In the genomic region with DNA sequence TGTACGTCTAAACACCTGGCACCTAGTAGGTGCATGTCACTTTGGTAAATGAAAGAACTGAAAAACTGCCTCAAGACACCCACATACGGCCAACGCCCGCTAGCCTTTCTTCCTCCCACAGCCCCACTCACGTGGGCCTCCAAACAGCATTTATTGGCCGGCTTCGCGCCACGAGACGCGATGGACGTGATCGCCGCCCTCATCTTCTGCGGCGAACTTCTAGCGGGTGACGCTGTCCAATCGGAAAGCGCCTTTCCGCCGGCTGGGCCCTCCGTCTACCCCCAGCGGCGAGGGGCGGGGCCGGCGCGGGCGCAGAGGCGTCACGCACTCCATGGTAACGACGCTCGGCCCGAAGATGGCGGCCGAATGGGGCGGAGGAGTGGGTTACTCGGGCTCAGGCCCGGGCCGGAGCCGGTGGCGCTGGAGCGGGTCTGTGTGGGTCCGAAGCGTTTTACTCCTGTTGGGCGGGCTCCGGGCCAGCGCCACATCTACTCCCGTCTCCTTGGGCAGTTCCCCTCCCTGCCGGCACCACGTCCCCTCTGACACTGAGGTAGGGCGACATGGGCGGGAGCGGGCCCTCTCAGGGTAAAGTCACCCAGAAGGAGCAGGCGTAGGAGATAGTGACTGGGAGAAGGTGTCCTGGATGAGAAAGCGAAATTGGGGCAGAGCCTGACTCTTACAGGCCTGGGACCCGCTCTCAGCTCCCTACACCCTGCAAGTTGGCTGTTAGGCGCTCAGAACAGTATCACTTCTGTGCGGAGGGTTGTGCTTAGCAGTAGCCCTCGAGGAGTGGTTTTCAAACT, we compare ENCODE assay signal across 1 cellular context.
TF ChIP-seq lines count a peak whose summit lies in the region.

A gene with protein sequence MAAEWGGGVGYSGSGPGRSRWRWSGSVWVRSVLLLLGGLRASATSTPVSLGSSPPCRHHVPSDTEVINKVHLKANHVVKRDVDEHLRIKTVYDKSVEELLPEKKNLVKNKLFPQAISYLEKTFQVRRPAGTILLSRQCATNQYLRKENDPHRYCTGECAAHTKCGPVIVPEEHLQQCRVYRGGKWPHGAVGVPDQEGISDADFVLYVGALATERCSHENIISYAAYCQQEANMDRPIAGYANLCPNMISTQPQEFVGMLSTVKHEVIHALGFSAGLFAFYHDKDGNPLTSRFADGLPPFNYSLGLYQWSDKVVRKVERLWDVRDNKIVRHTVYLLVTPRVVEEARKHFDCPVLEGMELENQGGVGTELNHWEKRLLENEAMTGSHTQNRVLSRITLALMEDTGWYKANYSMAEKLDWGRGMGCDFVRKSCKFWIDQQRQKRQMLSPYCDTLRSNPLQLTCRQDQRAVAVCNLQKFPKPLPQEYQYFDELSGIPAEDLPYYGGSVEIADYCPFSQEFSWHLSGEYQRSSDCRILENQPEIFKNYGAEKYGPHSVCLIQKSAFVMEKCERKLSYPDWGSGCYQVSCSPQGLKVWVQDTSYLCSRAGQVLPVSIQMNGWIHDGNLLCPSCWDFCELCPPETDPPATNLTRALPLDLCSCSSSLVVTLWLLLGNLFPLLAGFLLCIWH (plus strand): TSS at position 327 of the 803 bp plus-strand sequence. CDS start 29 bp downstream, at position 356.

TF ChIP-seq in K562, 482 proteins besides CTCF, POLR2A, EP300 and RAD21 (continued from another document and continues in another):
- TF ChIP-seq, protein P1, sequence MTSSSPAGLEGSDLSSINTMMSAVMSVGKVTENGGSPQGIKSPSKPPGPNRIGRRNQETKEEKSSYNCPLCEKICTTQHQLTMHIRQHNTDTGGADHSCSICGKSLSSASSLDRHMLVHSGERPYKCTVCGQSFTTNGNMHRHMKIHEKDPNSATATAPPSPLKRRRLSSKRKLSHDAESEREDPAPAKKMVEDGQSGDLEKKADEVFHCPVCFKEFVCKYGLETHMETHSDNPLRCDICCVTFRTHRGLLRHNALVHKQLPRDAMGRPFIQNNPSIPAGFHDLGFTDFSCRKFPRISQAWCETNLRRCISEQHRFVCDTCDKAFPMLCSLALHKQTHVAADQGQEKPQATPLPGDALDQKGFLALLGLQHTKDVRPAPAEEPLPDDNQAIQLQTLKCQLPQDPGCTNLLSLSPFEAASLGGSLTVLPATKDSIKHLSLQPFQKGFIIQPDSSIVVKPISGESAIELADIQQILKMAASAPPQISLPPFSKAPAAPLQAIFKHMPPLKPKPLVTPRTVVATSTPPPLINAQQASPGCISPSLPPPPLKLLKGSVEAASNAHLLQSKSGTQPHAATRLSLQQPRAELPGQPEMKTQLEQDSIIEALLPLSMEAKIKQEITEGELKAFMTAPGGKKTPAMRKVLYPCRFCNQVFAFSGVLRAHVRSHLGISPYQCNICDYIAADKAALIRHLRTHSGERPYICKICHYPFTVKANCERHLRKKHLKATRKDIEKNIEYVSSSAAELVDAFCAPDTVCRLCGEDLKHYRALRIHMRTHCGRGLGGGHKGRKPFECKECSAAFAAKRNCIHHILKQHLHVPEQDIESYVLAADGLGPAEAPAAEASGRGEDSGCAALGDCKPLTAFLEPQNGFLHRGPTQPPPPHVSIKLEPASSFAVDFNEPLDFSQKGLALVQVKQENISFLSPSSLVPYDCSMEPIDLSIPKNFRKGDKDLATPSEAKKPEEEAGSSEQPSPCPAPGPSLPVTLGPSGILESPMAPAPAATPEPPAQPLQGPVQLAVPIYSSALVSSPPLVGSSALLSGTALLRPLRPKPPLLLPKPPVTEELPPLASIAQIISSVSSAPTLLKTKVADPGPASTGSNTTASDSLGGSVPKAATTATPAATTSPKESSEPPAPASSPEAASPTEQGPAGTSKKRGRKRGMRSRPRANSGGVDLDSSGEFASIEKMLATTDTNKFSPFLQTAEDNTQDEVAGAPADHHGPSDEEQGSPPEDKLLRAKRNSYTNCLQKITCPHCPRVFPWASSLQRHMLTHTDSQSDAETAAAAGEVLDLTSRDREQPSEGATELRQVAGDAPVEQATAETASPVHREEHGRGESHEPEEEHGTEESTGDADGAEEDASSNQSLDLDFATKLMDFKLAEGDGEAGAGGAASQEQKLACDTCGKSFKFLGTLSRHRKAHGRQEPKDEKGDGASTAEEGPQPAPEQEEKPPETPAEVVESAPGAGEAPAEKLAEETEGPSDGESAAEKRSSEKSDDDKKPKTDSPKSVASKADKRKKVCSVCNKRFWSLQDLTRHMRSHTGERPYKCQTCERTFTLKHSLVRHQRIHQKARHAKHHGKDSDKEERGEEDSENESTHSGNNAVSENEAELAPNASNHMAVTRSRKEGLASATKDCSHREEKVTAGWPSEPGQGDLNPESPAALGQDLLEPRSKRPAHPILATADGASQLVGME (CRISPR knock-in tag; IDR thresholded peaks at IDR 0.05), result peak; percentile 23; the same call in 1 of the 2 replicates
- TF ChIP-seq, protein P2, sequence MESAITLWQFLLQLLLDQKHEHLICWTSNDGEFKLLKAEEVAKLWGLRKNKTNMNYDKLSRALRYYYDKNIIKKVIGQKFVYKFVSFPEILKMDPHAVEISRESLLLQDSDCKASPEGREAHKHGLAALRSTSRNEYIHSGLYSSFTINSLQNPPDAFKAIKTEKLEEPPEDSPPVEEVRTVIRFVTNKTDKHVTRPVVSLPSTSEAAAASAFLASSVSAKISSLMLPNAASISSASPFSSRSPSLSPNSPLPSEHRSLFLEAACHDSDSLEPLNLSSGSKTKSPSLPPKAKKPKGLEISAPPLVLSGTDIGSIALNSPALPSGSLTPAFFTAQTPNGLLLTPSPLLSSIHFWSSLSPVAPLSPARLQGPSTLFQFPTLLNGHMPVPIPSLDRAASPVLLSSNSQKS (CRISPR knock-in tag; IDR thresholded peaks at IDR 0.05), result no peak
- TF ChIP-seq RBM25 (IDR thresholded peaks at IDR 0.05; ENCODE audit: low read depth, low read length, severe bottlenecking), result peak; percentile 26
- TF ChIP-seq, protein P3, sequence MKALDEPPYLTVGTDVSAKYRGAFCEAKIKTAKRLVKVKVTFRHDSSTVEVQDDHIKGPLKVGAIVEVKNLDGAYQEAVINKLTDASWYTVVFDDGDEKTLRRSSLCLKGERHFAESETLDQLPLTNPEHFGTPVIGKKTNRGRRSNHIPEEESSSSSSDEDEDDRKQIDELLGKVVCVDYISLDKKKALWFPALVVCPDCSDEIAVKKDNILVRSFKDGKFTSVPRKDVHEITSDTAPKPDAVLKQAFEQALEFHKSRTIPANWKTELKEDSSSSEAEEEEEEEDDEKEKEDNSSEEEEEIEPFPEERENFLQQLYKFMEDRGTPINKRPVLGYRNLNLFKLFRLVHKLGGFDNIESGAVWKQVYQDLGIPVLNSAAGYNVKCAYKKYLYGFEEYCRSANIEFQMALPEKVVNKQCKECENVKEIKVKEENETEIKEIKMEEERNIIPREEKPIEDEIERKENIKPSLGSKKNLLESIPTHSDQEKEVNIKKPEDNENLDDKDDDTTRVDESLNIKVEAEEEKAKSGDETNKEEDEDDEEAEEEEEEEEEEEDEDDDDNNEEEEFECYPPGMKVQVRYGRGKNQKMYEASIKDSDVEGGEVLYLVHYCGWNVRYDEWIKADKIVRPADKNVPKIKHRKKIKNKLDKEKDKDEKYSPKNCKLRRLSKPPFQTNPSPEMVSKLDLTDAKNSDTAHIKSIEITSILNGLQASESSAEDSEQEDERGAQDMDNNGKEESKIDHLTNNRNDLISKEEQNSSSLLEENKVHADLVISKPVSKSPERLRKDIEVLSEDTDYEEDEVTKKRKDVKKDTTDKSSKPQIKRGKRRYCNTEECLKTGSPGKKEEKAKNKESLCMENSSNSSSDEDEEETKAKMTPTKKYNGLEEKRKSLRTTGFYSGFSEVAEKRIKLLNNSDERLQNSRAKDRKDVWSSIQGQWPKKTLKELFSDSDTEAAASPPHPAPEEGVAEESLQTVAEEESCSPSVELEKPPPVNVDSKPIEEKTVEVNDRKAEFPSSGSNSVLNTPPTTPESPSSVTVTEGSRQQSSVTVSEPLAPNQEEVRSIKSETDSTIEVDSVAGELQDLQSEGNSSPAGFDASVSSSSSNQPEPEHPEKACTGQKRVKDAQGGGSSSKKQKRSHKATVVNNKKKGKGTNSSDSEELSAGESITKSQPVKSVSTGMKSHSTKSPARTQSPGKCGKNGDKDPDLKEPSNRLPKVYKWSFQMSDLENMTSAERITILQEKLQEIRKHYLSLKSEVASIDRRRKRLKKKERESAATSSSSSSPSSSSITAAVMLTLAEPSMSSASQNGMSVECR (CRISPR knock-in tag; IDR thresholded peaks at IDR 0.05), result peak; percentile 96
- no peak for TF ChIP-seq PHB (CRISPR knock-in tag; IDR thresholded peaks at IDR 0.05)
- TF ChIP-seq JUND (IDR thresholded peaks at IDR 0.05; ENCODE audit: borderline replicate concordance, low read depth, low read length), result peak; percentile 34; the same call in 1 of the 2 replicates
- peak; percentile 10; the same call in 2 of the 3 replicates for TF ChIP-seq JUND (tag; IDR thresholded peaks at IDR 0.05; ENCODE audit: borderline replicate concordance, low read depth, low read length)
- TF ChIP-seq, protein P4, sequence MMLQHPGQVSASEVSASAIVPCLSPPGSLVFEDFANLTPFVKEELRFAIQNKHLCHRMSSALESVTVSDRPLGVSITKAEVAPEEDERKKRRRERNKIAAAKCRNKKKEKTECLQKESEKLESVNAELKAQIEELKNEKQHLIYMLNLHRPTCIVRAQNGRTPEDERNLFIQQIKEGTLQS (IDR thresholded peaks at IDR 0.05), result no peak
- TF ChIP-seq, protein P4 (CRISPR knock-in tag; conservative IDR thresholded peaks at IDR 0.05), result no peak
- TF ChIP-seq, protein P5, sequence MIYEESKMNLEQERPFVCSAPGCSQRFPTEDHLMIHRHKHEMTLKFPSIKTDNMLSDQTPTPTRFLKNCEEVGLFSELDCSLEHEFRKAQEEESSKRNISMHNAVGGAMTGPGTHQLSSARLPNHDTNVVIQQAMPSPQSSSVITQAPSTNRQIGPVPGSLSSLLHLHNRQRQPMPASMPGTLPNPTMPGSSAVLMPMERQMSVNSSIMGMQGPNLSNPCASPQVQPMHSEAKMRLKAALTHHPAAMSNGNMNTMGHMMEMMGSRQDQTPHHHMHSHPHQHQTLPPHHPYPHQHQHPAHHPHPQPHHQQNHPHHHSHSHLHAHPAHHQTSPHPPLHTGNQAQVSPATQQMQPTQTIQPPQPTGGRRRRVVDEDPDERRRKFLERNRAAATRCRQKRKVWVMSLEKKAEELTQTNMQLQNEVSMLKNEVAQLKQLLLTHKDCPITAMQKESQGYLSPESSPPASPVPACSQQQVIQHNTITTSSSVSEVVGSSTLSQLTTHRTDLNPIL (CRISPR knock-in tag; IDR thresholded peaks at IDR 0.05), result no peak
- peak; percentile 72; the same call in 1 of the 2 replicates for TF ChIP-seq NFRKB (IDR thresholded peaks at IDR 0.05; ENCODE audit: low read depth)
- TF ChIP-seq, protein P6, sequence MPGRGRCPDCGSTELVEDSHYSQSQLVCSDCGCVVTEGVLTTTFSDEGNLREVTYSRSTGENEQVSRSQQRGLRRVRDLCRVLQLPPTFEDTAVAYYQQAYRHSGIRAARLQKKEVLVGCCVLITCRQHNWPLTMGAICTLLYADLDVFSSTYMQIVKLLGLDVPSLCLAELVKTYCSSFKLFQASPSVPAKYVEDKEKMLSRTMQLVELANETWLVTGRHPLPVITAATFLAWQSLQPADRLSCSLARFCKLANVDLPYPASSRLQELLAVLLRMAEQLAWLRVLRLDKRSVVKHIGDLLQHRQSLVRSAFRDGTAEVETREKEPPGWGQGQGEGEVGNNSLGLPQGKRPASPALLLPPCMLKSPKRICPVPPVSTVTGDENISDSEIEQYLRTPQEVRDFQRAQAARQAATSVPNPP (IDR thresholded peaks at IDR 0.05; ENCODE audit: borderline replicate concordance, insufficient read depth, insufficient read length), result no peak
- TF ChIP-seq, protein P7, sequence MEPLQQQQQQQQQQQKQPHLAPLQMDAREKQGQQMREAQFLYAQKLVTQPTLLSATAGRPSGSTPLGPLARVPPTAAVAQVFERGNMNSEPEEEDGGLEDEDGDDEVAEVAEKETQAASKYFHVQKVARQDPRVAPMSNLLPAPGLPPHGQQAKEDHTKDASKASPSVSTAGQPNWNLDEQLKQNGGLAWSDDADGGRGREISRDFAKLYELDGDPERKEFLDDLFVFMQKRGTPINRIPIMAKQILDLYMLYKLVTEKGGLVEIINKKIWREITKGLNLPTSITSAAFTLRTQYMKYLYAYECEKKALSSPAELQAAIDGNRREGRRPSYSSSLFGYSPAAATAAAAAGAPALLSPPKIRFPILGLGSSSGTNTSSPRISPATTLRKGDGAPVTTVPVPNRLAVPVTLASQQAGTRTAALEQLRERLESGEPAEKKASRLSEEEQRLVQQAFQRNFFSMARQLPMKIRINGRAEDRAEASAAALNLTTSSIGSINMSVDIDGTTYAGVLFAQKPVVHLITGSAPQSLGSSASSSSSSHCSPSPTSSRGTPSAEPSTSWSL (CRISPR knock-in tag; IDR thresholded peaks at IDR 0.05; ENCODE audit: borderline replicate concordance), result no peak
- TF ChIP-seq ETS2 (tag; IDR thresholded peaks at IDR 0.05; ENCODE audit: borderline replicate concordance, poor library complexity, severe bottlenecking), result no peak
- TF ChIP-seq, protein P8, sequence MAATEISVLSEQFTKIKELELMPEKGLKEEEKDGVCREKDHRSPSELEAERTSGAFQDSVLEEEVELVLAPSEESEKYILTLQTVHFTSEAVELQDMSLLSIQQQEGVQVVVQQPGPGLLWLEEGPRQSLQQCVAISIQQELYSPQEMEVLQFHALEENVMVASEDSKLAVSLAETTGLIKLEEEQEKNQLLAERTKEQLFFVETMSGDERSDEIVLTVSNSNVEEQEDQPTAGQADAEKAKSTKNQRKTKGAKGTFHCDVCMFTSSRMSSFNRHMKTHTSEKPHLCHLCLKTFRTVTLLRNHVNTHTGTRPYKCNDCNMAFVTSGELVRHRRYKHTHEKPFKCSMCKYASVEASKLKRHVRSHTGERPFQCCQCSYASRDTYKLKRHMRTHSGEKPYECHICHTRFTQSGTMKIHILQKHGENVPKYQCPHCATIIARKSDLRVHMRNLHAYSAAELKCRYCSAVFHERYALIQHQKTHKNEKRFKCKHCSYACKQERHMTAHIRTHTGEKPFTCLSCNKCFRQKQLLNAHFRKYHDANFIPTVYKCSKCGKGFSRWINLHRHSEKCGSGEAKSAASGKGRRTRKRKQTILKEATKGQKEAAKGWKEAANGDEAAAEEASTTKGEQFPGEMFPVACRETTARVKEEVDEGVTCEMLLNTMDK (IDR thresholded peaks at IDR 0.05; ENCODE audit: borderline replicate concordance, insufficient read depth, low read depth, low read length, poor library complexity, severe bottlenecking), result no peak
- no peak for TF ChIP-seq DPF2 (IDR thresholded peaks at IDR 0.05)
- TF ChIP-seq, protein P9, sequence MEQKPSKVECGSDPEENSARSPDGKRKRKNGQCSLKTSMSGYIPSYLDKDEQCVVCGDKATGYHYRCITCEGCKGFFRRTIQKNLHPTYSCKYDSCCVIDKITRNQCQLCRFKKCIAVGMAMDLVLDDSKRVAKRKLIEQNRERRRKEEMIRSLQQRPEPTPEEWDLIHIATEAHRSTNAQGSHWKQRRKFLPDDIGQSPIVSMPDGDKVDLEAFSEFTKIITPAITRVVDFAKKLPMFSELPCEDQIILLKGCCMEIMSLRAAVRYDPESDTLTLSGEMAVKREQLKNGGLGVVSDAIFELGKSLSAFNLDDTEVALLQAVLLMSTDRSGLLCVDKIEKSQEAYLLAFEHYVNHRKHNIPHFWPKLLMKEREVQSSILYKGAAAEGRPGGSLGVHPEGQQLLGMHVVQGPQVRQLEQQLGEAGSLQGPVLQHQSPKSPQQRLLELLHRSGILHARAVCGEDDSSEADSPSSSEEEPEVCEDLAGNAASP (IDR thresholded peaks at IDR 0.05), result no peak
- no peak for TF ChIP-seq MAFG (tag; conservative IDR thresholded peaks at IDR 0.05)
- TF ChIP-seq KAT2B (IDR thresholded peaks at IDR 0.05; ENCODE audit: low read depth, low read length), result no peak
- no peak for TF ChIP-seq ZNF184 (CRISPR knock-in tag; IDR thresholded peaks at IDR 0.05)
- no peak for TF ChIP-seq MTA2 (IDR thresholded peaks at IDR 0.05; ENCODE audit: low read depth)
